2 cellular contexts compared by ENCODE assay signal in the genomic region with DNA sequence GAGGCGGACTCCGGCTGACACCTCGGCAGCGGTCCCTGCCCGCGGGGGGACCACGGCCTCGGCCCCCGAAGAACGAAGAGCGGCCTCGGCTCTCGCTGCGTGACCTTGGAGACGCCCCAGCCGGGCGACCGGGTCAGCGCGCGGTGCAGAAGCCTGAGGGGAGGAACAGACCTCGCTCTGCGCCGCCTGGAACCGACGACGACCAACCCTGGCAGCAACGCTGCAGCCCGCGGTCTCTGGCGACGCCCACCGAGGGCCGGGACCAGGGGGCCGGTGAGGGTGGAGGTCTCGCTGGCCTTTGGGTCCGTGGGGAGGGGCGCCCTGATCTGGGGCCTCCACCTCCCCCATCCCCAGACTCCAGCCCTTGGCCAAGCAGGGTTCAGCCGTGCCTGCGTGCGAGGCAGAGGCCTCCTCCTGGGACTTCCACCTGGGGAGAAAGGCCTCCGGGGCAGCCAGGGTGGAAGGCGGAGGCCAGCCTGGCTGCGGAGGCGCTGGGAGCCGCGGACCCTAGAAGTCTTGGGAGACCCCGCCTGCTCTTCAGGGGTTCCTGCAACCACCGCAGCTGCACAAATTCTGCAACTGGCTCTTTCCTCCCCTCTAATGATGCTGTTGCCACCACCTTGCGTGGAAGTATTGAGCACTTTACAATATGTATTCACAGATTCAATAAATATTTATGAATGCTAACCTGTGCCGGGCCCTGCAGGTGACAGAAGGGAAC.
TF ChIP-seq lines count a peak whose summit lies in the region.

No MANE protein-coding gene starts in this region.

TF ChIP-seq in SK-N-SH, 30 proteins besides CTCF, POLR2A, EP300 and RAD21 (continued from another document):
- TF ChIP-seq, protein P1, sequence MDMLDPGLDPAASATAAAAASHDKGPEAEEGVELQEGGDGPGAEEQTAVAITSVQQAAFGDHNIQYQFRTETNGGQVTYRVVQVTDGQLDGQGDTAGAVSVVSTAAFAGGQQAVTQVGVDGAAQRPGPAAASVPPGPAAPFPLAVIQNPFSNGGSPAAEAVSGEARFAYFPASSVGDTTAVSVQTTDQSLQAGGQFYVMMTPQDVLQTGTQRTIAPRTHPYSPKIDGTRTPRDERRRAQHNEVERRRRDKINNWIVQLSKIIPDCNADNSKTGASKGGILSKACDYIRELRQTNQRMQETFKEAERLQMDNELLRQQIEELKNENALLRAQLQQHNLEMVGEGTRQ (IDR thresholded peaks at IDR 0.05; ENCODE audit: borderline replicate concordance, low read depth, low read length), result no peak
- no peak for TF ChIP-seq RFX5 (IDR thresholded peaks at IDR 0.05; ENCODE audit: low read length)
- TF ChIP-seq, protein P2, sequence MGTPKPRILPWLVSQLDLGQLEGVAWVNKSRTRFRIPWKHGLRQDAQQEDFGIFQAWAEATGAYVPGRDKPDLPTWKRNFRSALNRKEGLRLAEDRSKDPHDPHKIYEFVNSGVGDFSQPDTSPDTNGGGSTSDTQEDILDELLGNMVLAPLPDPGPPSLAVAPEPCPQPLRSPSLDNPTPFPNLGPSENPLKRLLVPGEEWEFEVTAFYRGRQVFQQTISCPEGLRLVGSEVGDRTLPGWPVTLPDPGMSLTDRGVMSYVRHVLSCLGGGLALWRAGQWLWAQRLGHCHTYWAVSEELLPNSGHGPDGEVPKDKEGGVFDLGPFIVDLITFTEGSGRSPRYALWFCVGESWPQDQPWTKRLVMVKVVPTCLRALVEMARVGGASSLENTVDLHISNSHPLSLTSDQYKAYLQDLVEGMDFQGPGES (IDR thresholded peaks at IDR 0.05; ENCODE audit: low read depth, low read length), result no peak
- no peak for TF ChIP-seq MEF2A (IDR thresholded peaks at IDR 0.05; ENCODE audit: borderline replicate concordance, low read depth)
- TF ChIP-seq NFIC (IDR thresholded peaks at IDR 0.05; ENCODE audit: borderline replicate concordance), result no peak
- no peak for TF ChIP-seq JUND (IDR thresholded peaks at IDR 0.05)
- no peak for TF ChIP-seq FOXJ3 (CRISPR knock-in tag; IDR thresholded peaks at IDR 0.05)

TF ChIP-seq in SK-N-SH treated with all-trans-retinoic acid at 6 μM for 48 hours, 23 proteins besides CTCF, POLR2A, EP300 and RAD21 (continued from another document):
- TF ChIP-seq, protein P3, sequence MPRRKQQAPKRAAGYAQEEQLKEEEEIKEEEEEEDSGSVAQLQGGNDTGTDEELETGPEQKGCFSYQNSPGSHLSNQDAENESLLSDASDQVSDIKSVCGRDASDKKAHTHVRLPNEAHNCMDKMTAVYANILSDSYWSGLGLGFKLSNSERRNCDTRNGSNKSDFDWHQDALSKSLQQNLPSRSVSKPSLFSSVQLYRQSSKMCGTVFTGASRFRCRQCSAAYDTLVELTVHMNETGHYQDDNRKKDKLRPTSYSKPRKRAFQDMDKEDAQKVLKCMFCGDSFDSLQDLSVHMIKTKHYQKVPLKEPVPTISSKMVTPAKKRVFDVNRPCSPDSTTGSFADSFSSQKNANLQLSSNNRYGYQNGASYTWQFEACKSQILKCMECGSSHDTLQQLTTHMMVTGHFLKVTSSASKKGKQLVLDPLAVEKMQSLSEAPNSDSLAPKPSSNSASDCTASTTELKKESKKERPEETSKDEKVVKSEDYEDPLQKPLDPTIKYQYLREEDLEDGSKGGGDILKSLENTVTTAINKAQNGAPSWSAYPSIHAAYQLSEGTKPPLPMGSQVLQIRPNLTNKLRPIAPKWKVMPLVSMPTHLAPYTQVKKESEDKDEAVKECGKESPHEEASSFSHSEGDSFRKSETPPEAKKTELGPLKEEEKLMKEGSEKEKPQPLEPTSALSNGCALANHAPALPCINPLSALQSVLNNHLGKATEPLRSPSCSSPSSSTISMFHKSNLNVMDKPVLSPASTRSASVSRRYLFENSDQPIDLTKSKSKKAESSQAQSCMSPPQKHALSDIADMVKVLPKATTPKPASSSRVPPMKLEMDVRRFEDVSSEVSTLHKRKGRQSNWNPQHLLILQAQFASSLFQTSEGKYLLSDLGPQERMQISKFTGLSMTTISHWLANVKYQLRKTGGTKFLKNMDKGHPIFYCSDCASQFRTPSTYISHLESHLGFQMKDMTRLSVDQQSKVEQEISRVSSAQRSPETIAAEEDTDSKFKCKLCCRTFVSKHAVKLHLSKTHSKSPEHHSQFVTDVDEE (CRISPR knock-in tag; IDR thresholded peaks at IDR 0.05), result no peak
- TF ChIP-seq ZC3H10 (CRISPR knock-in tag; IDR thresholded peaks at IDR 0.05) (no peak), ZFP3 (CRISPR knock-in tag; IDR thresholded peaks at IDR 0.05) (no peak), TCF4 (CRISPR knock-in tag; IDR thresholded peaks at IDR 0.05; ENCODE audit: borderline replicate concordance) (no peak), RARB (CRISPR knock-in tag; IDR thresholded peaks at IDR 0.05) (no peak), TOX (CRISPR knock-in tag; IDR thresholded peaks at IDR 0.05; ENCODE audit: borderline replicate concordance) (no peak), ZFP30 (CRISPR knock-in tag; IDR thresholded peaks at IDR 0.05) (no peak), BACH2 (CRISPR knock-in tag; IDR thresholded peaks at IDR 0.05; ENCODE audit: borderline replicate concordance) (no peak), PPARA (CRISPR knock-in tag; IDR thresholded peaks at IDR 0.05; ENCODE audit: borderline replicate concordance) (no peak), ISL1 (CRISPR knock-in tag; IDR thresholded peaks at IDR 0.05) (no peak), ZNF565 (CRISPR knock-in tag; conservative IDR thresholded peaks at IDR 0.05; ENCODE audit: low read depth) (no peak), ESRRG (CRISPR knock-in tag; IDR thresholded peaks at IDR 0.05) (no peak), ARNTL (CRISPR knock-in tag; IDR thresholded peaks at IDR 0.05; ENCODE audit: borderline replicate concordance, low read depth) (no peak), CSDC2 (CRISPR knock-in tag; IDR thresholded peaks at IDR 0.05) (no peak), SNAI2 (CRISPR knock-in tag; IDR thresholded peaks at IDR 0.05) (no peak)
- TF ChIP-seq, protein P4, sequence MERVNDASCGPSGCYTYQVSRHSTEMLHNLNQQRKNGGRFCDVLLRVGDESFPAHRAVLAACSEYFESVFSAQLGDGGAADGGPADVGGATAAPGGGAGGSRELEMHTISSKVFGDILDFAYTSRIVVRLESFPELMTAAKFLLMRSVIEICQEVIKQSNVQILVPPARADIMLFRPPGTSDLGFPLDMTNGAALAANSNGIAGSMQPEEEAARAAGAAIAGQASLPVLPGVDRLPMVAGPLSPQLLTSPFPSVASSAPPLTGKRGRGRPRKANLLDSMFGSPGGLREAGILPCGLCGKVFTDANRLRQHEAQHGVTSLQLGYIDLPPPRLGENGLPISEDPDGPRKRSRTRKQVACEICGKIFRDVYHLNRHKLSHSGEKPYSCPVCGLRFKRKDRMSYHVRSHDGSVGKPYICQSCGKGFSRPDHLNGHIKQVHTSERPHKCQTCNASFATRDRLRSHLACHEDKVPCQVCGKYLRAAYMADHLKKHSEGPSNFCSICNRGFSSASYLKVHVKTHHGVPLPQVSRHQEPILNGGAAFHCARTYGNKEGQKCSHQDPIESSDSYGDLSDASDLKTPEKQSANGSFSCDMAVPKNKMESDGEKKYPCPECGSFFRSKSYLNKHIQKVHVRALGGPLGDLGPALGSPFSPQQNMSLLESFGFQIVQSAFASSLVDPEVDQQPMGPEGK (CRISPR knock-in tag; IDR thresholded peaks at IDR 0.05; ENCODE audit: borderline replicate concordance), result no peak
